In the genomic region with DNA sequence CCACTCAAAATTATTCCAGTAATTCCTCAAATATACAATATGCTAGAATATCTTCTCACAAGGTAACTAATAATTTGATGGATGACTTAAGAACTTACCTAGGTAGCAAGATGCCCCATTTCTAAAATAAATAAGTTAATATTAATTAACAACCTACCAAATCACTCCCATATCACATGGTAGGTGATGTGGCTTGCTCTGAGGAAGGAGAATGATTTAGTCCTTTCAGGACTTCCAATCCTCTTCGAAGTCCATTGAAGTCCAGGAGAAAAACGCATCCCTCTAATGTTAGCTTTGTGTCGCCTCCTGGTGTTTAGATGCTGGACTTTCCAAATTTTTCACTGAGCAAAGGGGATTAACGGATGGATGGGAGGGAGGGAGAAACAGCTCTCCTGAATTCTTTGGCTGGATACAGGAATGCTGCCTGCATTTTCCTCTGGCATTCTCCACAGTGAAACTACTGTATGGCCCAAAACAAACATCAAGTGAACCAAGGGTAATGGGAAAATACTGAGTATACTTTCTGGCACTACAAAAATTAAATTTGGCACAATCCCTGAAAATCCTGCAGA, we compare ENCODE assay signal across 1 cellular context.
TF ChIP-seq lines count a peak whose summit lies in the region.

No MANE protein-coding gene starts in this region.

TF ChIP-seq in Ishikawa, 13 proteins besides CTCF, POLR2A, EP300 and RAD21 (continued from another document):
- TF ChIP-seq TEAD4 (IDR thresholded peaks at IDR 0.05) (no peak), CEBPB (IDR thresholded peaks at IDR 0.05) (no peak), YY1 (IDR thresholded peaks at IDR 0.05; ENCODE audit: low read depth) (no peak), ZBTB7A (IDR thresholded peaks at IDR 0.05; ENCODE audit: low read depth) (no peak), NFIC (IDR thresholded peaks at IDR 0.05) (no peak)
